Comparison of ENCODE assay signal across 27 cellular contexts in the genomic region with DNA sequence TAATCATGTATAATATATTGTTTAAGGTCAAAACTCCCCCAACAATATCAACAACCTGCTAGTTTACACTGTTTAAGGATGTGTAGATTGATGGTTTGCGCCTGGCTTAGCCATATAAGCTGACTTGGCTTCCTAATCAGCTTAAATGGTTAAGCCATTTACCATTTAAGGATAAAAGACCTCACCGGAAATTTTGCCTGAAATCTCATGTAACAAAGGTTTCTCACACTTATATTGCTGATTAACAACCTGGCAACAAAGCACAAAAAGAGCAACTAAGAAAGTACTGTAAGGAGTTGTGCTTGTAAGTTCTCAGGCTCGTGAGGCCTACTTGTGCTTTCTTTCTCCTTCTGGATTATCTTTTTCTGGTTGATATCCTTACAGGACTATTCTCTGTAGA.
"Had no signal": no experiment of that assay in that cellular context is flagged by ENCODE, and none has a peak within 500 bp of the region (broad histone marks: within the 10 kb centered on the region; RNA-seq: fewer than 3 reads in every experiment).

No MANE protein-coding gene starts in this region.

- H3K9ac ChIP-seq: parathyroid adenoma had no signal

- H3K4me3 Mint-ChIP-seq: effector memory CD8-positive, alpha-beta T cell; immature natural killer cell; naive B cell; natural killer cell treated with Interleukin-12 subunit alpha and Interleukin-12 subunit beta and Interleukin-15 and Interleukin-18, amount 100 ng/mL, for 72 hours; neural crest cell; stimulated activated naive CD8-positive, alpha-beta T cell treated with anti-CD3 and anti-CD28 coated beads, Interleukin-15, amount 100 ng/mL, for 72 hours had no signal

- H3K9me3 Mint-ChIP-seq: neural crest cell had no signal

- H3K36me3 ChIP-seq: esophagus squamous epithelium, lower lobe of right lung, right atrium auricular region, suprapubic skin, transverse colon, upper lobe of right lung, uterus had no signal

- H3K27me3 ChIP-seq: esophagus squamous epithelium, right atrium auricular region, suprapubic skin, transverse colon, upper lobe of right lung, uterus had no signal

- H3K4me1 ChIP-seq: esophagus squamous epithelium, lower lobe of right lung, parathyroid adenoma, right atrium auricular region, suprapubic skin, upper lobe of right lung, uterus had no signal

- H3K9me3 ChIP-seq: lower lobe of right lung, right atrium auricular region, suprapubic skin, transverse colon, upper lobe of right lung, uterus had no signal

- H3K79me2 ChIP-seq: parathyroid adenoma had no signal

- H3K27me3 Mint-ChIP-seq: effector memory CD8-positive, alpha-beta T cell; naive B cell; natural killer cell treated with Interleukin-12 subunit alpha and Interleukin-12 subunit beta and Interleukin-15 and Interleukin-18, amount 100 ng/mL, for 72 hours; progenitor cell of endocrine pancreas; stimulated activated naive CD8-positive, alpha-beta T cell treated with anti-CD3 and anti-CD28 coated beads, Interleukin-15, amount 100 ng/mL, for 72 hours had no signal

- H2AFZ ChIP-seq: parathyroid adenoma had no signal

- H3K4me3 ChIP-seq: esophagus squamous epithelium, lower lobe of right lung, right atrium auricular region, smooth muscle cell, suprapubic skin, transverse colon, upper lobe of right lung, uterus had no signal

- H3K27ac Mint-ChIP-seq: effector memory CD8-positive, alpha-beta T cell; immature natural killer cell; naive B cell; natural killer cell treated with Interleukin-12 subunit alpha and Interleukin-12 subunit beta and Interleukin-15 and Interleukin-18, amount 100 ng/mL, for 72 hours; progenitor cell of endocrine pancreas; stimulated activated naive CD8-positive, alpha-beta T cell treated with anti-CD3 and anti-CD28 coated beads, Interleukin-15, amount 100 ng/mL, for 72 hours had no signal

- H3K4me1 Mint-ChIP-seq: immature natural killer cell; naive B cell; neural crest cell; stimulated activated naive CD8-positive, alpha-beta T cell treated with anti-CD3 and anti-CD28 coated beads, Interleukin-15, amount 100 ng/mL, for 72 hours had no signal

- H3K27ac ChIP-seq: esophagus squamous epithelium, lower lobe of right lung, parathyroid adenoma, right atrium auricular region, suprapubic skin, upper lobe of right lung, uterus had no signal

- H3K36me3 Mint-ChIP-seq: naive B cell; natural killer cell treated with Interleukin-12 subunit alpha and Interleukin-12 subunit beta and Interleukin-15 and Interleukin-18, amount 100 ng/mL, for 72 hours had no signal

- DNase-seq: cortex of kidney; effector memory CD8-positive, alpha-beta T cell; erythroblast; esophagus squamous epithelium; hypothalamus; immature natural killer cell; islet precursor cell; kidney glomerular epithelial cell; left ventricle myocardium superior; lower lobe of right lung; naive B cell; stimulated activated CD4-positive, alpha-beta T cell treated with anti-CD3 and anti-CD28 coated beads, Interleukin-12 subunit alpha, Interleukin-12 subunit beta, amount 100 ng/mL, for 4 hours; stimulated activated CD4-positive, alpha-beta T cell treated with anti-CD3 and anti-CD28 coated beads, Interleukin-1b, Interleukin-23, amount 100 ng/mL, for 48 hours; stimulated activated CD4-positive, alpha-beta T cell treated with anti-CD3 and anti-CD28 coated beads, Interleukin-4, amount 100 ng/mL, for 1 hour; stimulated activated CD8-positive, alpha-beta memory T cell treated with anti-CD3 and anti-CD28 coated beads, Interleukin-4, amount 100 ng/mL, for 48 hours; stimulated activated naive CD4-positive, alpha-beta T cell; stimulated activated naive CD8-positive, alpha-beta T cell treated with anti-CD3 and anti-CD28 coated beads, Interleukin-15, amount 100 ng/mL, for 72 hours; transverse colon; upper lobe of right lung; uterus had no signal

- H3K4me2 ChIP-seq: smooth muscle cell had no signal
